Comparison of ENCODE assay signal across 1 cellular context in the genomic region with DNA sequence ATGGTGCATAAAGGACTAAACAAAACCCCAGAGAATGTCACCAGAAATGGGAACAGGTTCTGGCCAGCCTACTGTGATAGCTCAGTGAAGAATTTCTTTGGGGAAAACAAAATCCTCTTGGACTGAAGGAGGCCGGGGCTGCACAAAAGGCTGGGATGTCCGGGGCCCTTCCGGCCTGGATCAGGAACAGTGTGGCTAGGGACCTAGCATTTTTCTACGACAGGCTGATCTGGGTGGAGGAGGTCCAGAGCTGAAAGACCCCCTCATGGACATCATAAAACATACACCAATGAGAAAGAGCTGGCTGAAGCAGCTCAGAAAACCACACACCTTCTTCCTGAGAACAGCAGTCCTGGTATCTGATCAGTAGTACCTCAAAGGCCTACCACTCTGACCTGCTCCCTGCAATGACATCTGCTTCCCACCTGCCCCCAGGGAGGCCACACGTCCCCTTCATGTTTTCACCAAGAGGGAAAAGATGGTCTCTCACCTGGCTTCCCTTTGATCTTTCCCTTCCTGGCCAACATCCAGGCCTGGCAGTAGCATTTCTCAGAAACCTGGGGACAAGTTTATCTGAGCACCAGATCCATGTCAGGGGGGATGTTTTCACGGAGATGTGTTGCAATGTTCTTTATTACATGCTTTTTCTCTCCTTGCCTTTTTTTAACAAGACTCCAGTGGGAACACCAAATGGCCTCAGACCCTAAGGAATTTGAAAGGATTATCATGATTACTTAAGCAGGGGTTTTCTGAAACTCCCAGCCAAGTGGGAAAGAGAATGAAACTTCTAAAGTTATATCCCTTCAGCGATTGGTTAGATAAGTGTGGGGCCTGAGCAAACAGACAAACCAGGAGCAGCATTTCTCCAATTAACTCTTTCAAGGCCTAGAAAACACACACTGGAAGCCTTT.
A peak's percentile ranks its signal among the peaks of the same experiment; 100 is the strongest.
TF ChIP-seq lines count a peak whose summit lies in the region.

No MANE protein-coding gene starts in this region.

TF ChIP-seq in HepG2, 621 proteins besides CTCF, POLR2A, EP300 and RAD21 (continued from another document and continues in another):
- TF ChIP-seq, protein P1, sequence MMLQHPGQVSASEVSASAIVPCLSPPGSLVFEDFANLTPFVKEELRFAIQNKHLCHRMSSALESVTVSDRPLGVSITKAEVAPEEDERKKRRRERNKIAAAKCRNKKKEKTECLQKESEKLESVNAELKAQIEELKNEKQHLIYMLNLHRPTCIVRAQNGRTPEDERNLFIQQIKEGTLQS (CRISPR knock-in tag; IDR thresholded peaks at IDR 0.05): no peak
- peak; percentile 34 for TF ChIP-seq FOXA3 (CRISPR knock-in tag; IDR thresholded peaks at IDR 0.05)
- TF ChIP-seq ZFP36L1 (CRISPR knock-in tag; IDR thresholded peaks at IDR 0.05): no peak
- TF ChIP-seq, protein P2, sequence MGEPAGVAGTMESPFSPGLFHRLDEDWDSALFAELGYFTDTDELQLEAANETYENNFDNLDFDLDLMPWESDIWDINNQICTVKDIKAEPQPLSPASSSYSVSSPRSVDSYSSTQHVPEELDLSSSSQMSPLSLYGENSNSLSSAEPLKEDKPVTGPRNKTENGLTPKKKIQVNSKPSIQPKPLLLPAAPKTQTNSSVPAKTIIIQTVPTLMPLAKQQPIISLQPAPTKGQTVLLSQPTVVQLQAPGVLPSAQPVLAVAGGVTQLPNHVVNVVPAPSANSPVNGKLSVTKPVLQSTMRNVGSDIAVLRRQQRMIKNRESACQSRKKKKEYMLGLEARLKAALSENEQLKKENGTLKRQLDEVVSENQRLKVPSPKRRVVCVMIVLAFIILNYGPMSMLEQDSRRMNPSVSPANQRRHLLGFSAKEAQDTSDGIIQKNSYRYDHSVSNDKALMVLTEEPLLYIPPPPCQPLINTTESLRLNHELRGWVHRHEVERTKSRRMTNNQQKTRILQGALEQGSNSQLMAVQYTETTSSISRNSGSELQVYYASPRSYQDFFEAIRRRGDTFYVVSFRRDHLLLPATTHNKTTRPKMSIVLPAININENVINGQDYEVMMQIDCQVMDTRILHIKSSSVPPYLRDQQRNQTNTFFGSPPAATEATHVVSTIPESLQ (CRISPR knock-in tag; conservative IDR thresholded peaks at IDR 0.05): no peak
- peak; percentile 49; the same call in 1 of the 2 replicates for TF ChIP-seq RXRA (CRISPR knock-in tag; IDR thresholded peaks at IDR 0.05)
- TF ChIP-seq YY1 (IDR thresholded peaks at IDR 0.05; ENCODE audit: insufficient read depth, insufficient replicate concordance, low read depth, low read length): peak; percentile 40
- peak; percentile 28; the same call in 1 of the 2 replicates for TF ChIP-seq AHDC1 (CRISPR knock-in tag; IDR thresholded peaks at IDR 0.05; ENCODE audit: borderline replicate concordance)
- peak; percentile 83 for TF ChIP-seq ZEB1 (IDR thresholded peaks at IDR 0.05; ENCODE audit: insufficient replicate concordance, low read depth)
- 0 out of 2 replicates have a peak, but pooled peaks have one; percentile 14 for TF ChIP-seq KAT8 (CRISPR knock-in tag; IDR thresholded peaks at IDR 0.05)
- TF ChIP-seq KDM1A (CRISPR knock-in tag; IDR thresholded peaks at IDR 0.05): 0 out of 2 replicates have a peak, but pooled peaks have one; percentile 25
- 0 out of 2 replicates have a peak, but pooled peaks have one; percentile 43 for TF ChIP-seq MLX (CRISPR knock-in tag; IDR thresholded peaks at IDR 0.05)
- TF ChIP-seq, protein P3, sequence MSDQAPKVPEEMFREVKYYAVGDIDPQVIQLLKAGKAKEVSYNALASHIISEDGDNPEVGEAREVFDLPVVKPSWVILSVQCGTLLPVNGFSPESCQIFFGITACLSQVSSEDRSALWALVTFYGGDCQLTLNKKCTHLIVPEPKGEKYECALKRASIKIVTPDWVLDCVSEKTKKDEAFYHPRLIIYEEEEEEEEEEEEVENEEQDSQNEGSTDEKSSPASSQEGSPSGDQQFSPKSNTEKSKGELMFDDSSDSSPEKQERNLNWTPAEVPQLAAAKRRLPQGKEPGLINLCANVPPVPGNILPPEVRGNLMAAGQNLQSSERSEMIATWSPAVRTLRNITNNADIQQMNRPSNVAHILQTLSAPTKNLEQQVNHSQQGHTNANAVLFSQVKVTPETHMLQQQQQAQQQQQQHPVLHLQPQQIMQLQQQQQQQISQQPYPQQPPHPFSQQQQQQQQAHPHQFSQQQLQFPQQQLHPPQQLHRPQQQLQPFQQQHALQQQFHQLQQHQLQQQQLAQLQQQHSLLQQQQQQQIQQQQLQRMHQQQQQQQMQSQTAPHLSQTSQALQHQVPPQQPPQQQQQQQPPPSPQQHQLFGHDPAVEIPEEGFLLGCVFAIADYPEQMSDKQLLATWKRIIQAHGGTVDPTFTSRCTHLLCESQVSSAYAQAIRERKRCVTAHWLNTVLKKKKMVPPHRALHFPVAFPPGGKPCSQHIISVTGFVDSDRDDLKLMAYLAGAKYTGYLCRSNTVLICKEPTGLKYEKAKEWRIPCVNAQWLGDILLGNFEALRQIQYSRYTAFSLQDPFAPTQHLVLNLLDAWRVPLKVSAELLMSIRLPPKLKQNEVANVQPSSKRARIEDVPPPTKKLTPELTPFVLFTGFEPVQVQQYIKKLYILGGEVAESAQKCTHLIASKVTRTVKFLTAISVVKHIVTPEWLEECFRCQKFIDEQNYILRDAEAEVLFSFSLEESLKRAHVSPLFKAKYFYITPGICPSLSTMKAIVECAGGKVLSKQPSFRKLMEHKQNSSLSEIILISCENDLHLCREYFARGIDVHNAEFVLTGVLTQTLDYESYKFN (CRISPR knock-in tag; conservative IDR thresholded peaks at IDR 0.05): peak; percentile 86
- TF ChIP-seq RAD51 (IDR thresholded peaks at IDR 0.05; ENCODE audit: borderline replicate concordance): no peak
- no peak for TF ChIP-seq ZNF703 (CRISPR knock-in tag; IDR thresholded peaks at IDR 0.05; ENCODE audit: borderline replicate concordance)
- TF ChIP-seq, protein P4, sequence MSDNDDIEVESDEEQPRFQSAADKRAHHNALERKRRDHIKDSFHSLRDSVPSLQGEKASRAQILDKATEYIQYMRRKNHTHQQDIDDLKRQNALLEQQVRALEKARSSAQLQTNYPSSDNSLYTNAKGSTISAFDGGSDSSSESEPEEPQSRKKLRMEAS (IDR thresholded peaks at IDR 0.05): peak; percentile 48; the same call in 1 of the 2 replicates
- no peak for TF ChIP-seq RFX3 (CRISPR knock-in tag; IDR thresholded peaks at IDR 0.05)
- TF ChIP-seq ZBTB7B (CRISPR knock-in tag; IDR thresholded peaks at IDR 0.05): peak; percentile 75
- peak; percentile 87 for TF ChIP-seq ZFX (CRISPR knock-in tag; IDR thresholded peaks at IDR 0.05; ENCODE audit: low read depth)
- TF ChIP-seq CREB1 (IDR thresholded peaks at IDR 0.05): no peak
- peak; percentile 64 for TF ChIP-seq CREB1 (CRISPR knock-in tag; IDR thresholded peaks at IDR 0.05)
- TF ChIP-seq RARG (CRISPR knock-in tag; IDR thresholded peaks at IDR 0.05; ENCODE audit: low read depth): no peak
- peak; percentile 66 for TF ChIP-seq PHF21A (CRISPR knock-in tag; IDR thresholded peaks at IDR 0.05)
- no peak for TF ChIP-seq ZNF230 (CRISPR knock-in tag; IDR thresholded peaks at IDR 0.05)
- peak; percentile 87 for TF ChIP-seq TCF7L2 (IDR thresholded peaks at IDR 0.05; ENCODE audit: low read depth, low read length)
- TF ChIP-seq ZNF687 (CRISPR knock-in tag; IDR thresholded peaks at IDR 0.05): peak; percentile 29; the same call in 1 of the 2 replicates
